In genomic region chr4:171629182-171629581, GRCh38 we compare ENCODE assay signal across 11 cellular contexts.
DNase-seq lines count a peak whose midpoint lies in the region; ATAC-seq and TF ChIP-seq lines count a peak whose summit lies in the region.
"Had no signal": no experiment of that assay in that cellular context is flagged by ENCODE, and none has a peak within 500 bp of the region (broad histone marks: within the 10 kb centered on the region; RNA-seq: fewer than 3 reads in every experiment).

No MANE protein-coding gene starts in this region.

- no peaks in the 10 kb centered on the region for H3K9me3 ChIP-seq in OCI-LY7 (ENCODE audit: low read length)

- no peaks in the 10 kb centered on the region for H3K36me3 ChIP-seq in OCI-LY7 (ENCODE audit: insufficient read depth, low read length)

- TF ChIP-seq CTCF in OCI-LY7 (conservative IDR thresholded peaks at IDR 0.05; ENCODE audit: low read length) = no peak

- no peak overlapping the region for H3K27ac ChIP-seq in OCI-LY7 (ENCODE audit: low read depth, low read length, poor library complexity, severe bottlenecking)

- H3K79me2 ChIP-seq in OCI-LY7 (ENCODE audit: insufficient read depth, low read depth, low read length) = no peaks in the 10 kb centered on the region

- H2AFZ ChIP-seq in OCI-LY7 (ENCODE audit: low read length) = no peak overlapping the region

- H3K4me2 ChIP-seq in OCI-LY7 (ENCODE audit: low read length) = no peak overlapping the region

- no peaks in the 10 kb centered on the region for H3K4me1 ChIP-seq in OCI-LY7 (ENCODE audit: insufficient read depth, low read length, poor library complexity, severe bottlenecking)

- no peak overlapping the region for H3K4me3 ChIP-seq in OCI-LY7 (ENCODE audit: low read depth, low read length, poor library complexity, severe bottlenecking)

- no peaks in the 10 kb centered on the region for H3K9me2 ChIP-seq in OCI-LY7 (ENCODE audit: insufficient read depth, low read length)

- POLR2A ChIA-PET in OCI-LY7 (lab: Charles Lee) = interaction anchor here (0.6 to 1.3 kb wide), 5 partner anchors 9 to 20 kb away, joined by 3 to 4 read pairs (median 3); no protein-coding TSS in a partner anchor

- intact Hi-C loops in OCI-LY7 (cut with micrococcal nuclease; ENCODE audit: unreplicated experiment) = no loop called here

- ATAC-seq in GM18499 (IDR thresholded peaks at IDR 0.05; ENCODE audit: insufficient read depth, unreplicated experiment) (peak; percentile 97), GM19468 (IDR thresholded peaks at IDR 0.05; ENCODE audit: extremely low read depth, unreplicated experiment) (peak; percentile 86), HG02885 (IDR thresholded peaks at IDR 0.05; ENCODE audit: poor library complexity, unreplicated experiment) (peak; percentile 95), HG03565 (IDR thresholded peaks at IDR 0.05; ENCODE audit: unreplicated experiment) (peak; percentile 95)
- ATAC-seq: natural killer cell treated with Interleukin-12 subunit alpha and Interleukin-12 subunit beta and Interleukin-15 and Interleukin-18, amount 100 ng/mL, for 72 hours had no signal

- no TSS peak for BruUV-seq in OCI-LY7 (replicated peaks; lab: Mats Ljungman, UMichigan)

- no peaks in the 10 kb centered on the region for H4K20me1 ChIP-seq in OCI-LY7 (ENCODE audit: insufficient read depth, low read length)

- CTCF ChIA-PET in OCI-LY7 (lab: Charles Lee; ENCODE audit: unreplicated experiment) = interaction anchor here (0.6 kb wide), 1 partner anchor 1132 kb away, joined by 3 read pairs; no protein-coding TSS in a partner anchor

- DNase-seq in T-helper 9 cell (no peak), HUDEP-2 (lab: John Stamatoyannopoulos, UW; ENCODE audit: unreplicated experiment in 76 of 76) (no peak), anterior cingulate cortex (lab: John Stamatoyannopoulos, UW) (no peak), OCI-LY7 (ENCODE audit: low spot score) (no peak)
- DNase-seq: activated CD4-positive, alpha-beta T cell treated with anti-CD3 and anti-CD28 coated beads, Interleukin-2, amount 50 U/mL, for 1 hour; activated effector memory CD4-positive, alpha-beta T cell treated with anti-CD3 and anti-CD28 coated beads, Interleukin-2, amount 50 U/mL, for 16 hours had no signal
